1 cellular context compared by ENCODE assay signal in the genomic region with DNA sequence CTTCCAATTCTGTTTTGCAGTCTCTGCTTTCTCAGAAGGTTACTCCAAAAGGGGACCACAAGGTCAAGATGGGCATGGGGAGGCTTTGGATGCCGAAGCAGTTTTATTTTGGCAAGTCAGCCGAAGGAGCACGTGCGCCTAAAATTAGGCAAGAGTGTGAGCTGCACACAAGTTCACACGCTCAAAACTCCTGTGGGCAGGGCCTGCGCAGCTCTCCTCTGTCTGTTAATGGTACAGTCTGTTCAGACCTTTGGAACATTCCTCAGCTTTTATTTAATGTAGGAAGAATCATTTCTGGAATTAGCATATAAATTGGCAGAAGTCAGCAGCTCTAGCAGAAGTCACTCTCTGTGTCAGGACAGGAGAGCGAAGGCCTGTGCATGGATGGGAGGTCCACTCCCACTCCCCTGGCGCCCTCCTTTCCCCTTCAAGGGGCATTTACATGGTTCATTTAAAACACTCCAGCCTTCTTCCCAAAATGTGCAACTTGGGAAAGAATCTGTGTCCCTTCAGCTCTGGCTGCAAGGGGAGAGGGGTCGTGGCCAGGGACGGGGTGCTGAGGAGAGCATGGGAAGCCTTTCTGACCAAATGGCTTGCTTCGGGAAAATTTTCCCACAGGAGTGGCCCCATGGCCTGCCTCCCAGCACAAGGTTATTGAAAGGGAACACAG.
TF ChIP-seq lines count a peak whose summit lies in the region.

No MANE protein-coding gene starts in this region.

TF ChIP-seq in HEK293T, 16 proteins besides CTCF, POLR2A, EP300 and RAD21 (continued from another document):
- TF ChIP-seq, protein P1, sequence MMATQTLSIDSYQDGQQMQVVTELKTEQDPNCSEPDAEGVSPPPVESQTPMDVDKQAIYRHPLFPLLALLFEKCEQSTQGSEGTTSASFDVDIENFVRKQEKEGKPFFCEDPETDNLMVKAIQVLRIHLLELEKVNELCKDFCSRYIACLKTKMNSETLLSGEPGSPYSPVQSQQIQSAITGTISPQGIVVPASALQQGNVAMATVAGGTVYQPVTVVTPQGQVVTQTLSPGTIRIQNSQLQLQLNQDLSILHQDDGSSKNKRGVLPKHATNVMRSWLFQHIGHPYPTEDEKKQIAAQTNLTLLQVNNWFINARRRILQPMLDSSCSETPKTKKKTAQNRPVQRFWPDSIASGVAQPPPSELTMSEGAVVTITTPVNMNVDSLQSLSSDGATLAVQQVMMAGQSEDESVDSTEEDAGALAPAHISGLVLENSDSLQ (IDR thresholded peaks at IDR 0.05) = no peak
- TF ChIP-seq ZNF384 (IDR thresholded peaks at IDR 0.05) = no peak
- TF ChIP-seq ELF4 (IDR thresholded peaks at IDR 0.05) = no peak
- no peak for TF ChIP-seq ARNT (IDR thresholded peaks at IDR 0.05)
- TF ChIP-seq LEF1 (IDR thresholded peaks at IDR 0.05; ENCODE audit: borderline replicate concordance) = no peak
- no peak for TF ChIP-seq HDGF (IDR thresholded peaks at IDR 0.05; ENCODE audit: borderline replicate concordance)
